Comparison of ENCODE assay signal across 34 cellular contexts in the genomic region with DNA sequence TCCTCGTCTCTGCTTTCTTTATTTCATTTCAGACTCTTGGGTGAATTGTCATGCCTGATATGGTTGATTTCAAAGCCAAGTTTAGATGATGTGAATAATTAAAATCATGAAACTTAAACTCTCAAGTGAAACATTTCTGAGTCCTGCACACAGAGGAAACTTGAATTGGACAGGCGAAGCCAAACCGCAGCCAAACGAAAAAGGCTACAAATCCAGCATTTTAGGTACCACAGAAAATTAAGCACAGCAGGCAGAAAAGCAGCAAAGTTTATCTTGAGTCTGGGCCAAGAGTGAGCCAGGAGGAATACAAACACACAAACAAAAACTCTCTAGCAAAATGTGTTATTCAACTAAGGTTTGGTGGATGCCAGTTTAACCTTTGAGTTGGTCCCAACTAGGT.
"Had no signal": no experiment of that assay in that cellular context is flagged by ENCODE, and none has a peak within 500 bp of the region (broad histone marks: within the 10 kb centered on the region; RNA-seq: fewer than 3 reads in every experiment).

No MANE protein-coding gene starts in this region.

- H3K27me3 ChIP-seq: brain microvascular endothelial cell, pancreas, stomach, thyroid gland, upper lobe of left lung had no signal

- H3K27ac ChIP-seq: brain microvascular endothelial cell, pancreas, prostate gland had no signal

- H3K36me3 ChIP-seq: brain microvascular endothelial cell, pancreas, prostate gland, stomach, thyroid gland, upper lobe of left lung had no signal

- DNase-seq: activated CD4-positive, alpha-beta memory T cell treated with anti-CD3 and anti-CD28 coated beads, Interleukin-2, amount 10 ng/mL, durations not matched to agents 7 days and 5 days; activated CD4-positive, alpha-beta T cell treated with anti-CD3 and anti-CD28 coated beads for 1 hour; activated CD4-positive, alpha-beta T cell treated with anti-CD3 and anti-CD28 coated beads, Interleukin-2, amount 10 ng/mL, durations not matched to agents 7 days and 5 days; activated CD8-positive, alpha-beta memory T cell treated with anti-CD3 and anti-CD28 coated beads, Interleukin-2, amount 50 U/mL, for 48 hours; activated T-cell treated with anti-CD3 and anti-CD28 coated beads, Interleukin-2, amount 50 U/mL, for 24 hours; anterior cingulate cortex; brain microvascular endothelial cell; caudate nucleus; glutamatergic neuron; hippocampal formation; immature natural killer cell; kidney; left colon; midbrain; naive thymus-derived CD8-positive, alpha-beta T cell; nucleus accumbens; pancreas; retina; small intestine; stimulated activated CD4-positive, alpha-beta T cell treated with anti-CD3 and anti-CD28 coated beads, Interleukin-15, amount 100 ng/mL, for 24 hours; stimulated activated CD4-positive, alpha-beta T cell treated with anti-CD3 and anti-CD28 coated beads, Interleukin-2, amount 100 ng/mL, for 24 hours; stimulated activated naive B cell treated with anti-CD40 and anti-IgM and Interleukin-4, amounts not matched to agents 10 μg/mL and 1 μg/mL and 100 μg/mL, for 72 hours; stomach; T-helper 17 cell; T1000; thyroid gland; upper lobe of left lung had no signal

- H3K4me1 ChIP-seq: pancreas, prostate gland had no signal

- H3K4me1 Mint-ChIP-seq: activated CD4-positive, alpha-beta memory T cell treated with anti-CD3 and anti-CD28 coated beads, Interleukin-2, amount 10 ng/mL, durations not matched to agents 7 days and 5 days; activated CD4-positive, alpha-beta T cell treated with anti-CD3 and anti-CD28 coated beads, Interleukin-2, amount 10 ng/mL, durations not matched to agents 7 days and 5 days; activated naive CD4-positive, alpha-beta T cell treated with anti-CD3 and anti-CD28 coated beads, Interleukin-2, amount 50 U/mL, for 24 hours; immature natural killer cell; memory B cell; naive thymus-derived CD8-positive, alpha-beta T cell; neural crest cell; stimulated activated naive B cell treated with anti-CD40 and anti-IgM and Interleukin-4, amounts not matched to agents 10 μg/mL and 1 μg/mL and 100 μg/mL, for 72 hours; T-helper 17 cell had no signal

- H3K36me3 Mint-ChIP-seq: activated naive CD4-positive, alpha-beta T cell treated with anti-CD3 and anti-CD28 coated beads, Interleukin-2, amount 50 U/mL, for 24 hours; immature natural killer cell; naive thymus-derived CD8-positive, alpha-beta T cell had no signal

- H3K4me3 ChIP-seq: pancreas, prostate gland, stomach, thyroid gland, upper lobe of left lung had no signal

- H3K4me3 Mint-ChIP-seq: activated CD4-positive, alpha-beta memory T cell treated with anti-CD3 and anti-CD28 coated beads, Interleukin-2, amount 10 ng/mL, durations not matched to agents 7 days and 5 days; activated CD4-positive, alpha-beta T cell treated with anti-CD3 and anti-CD28 coated beads, Interleukin-2, amount 10 ng/mL, durations not matched to agents 7 days and 5 days; activated naive CD4-positive, alpha-beta T cell treated with anti-CD3 and anti-CD28 coated beads, Interleukin-2, amount 50 U/mL, for 24 hours; activated T-cell treated with anti-CD3 and anti-CD28 coated beads, Interleukin-2, amount 50 U/mL, for 24 hours; immature natural killer cell; memory B cell; naive thymus-derived CD8-positive, alpha-beta T cell; neural crest cell; stimulated activated naive B cell treated with anti-CD40 and anti-IgM and Interleukin-4, amounts not matched to agents 10 μg/mL and 1 μg/mL and 100 μg/mL, for 72 hours; T-helper 17 cell had no signal

- H3K27me3 Mint-ChIP-seq: activated CD4-positive, alpha-beta memory T cell treated with anti-CD3 and anti-CD28 coated beads, Interleukin-2, amount 10 ng/mL, durations not matched to agents 7 days and 5 days; activated CD4-positive, alpha-beta T cell treated with anti-CD3 and anti-CD28 coated beads, Interleukin-2, amount 10 ng/mL, durations not matched to agents 7 days and 5 days; activated naive CD4-positive, alpha-beta T cell treated with anti-CD3 and anti-CD28 coated beads, Interleukin-2, amount 50 U/mL, for 24 hours; activated T-cell treated with anti-CD3 and anti-CD28 coated beads, Interleukin-2, amount 50 U/mL, for 24 hours; T-helper 17 cell had no signal

- H3K9me3 Mint-ChIP-seq: activated CD4-positive, alpha-beta T cell treated with anti-CD3 and anti-CD28 coated beads, Interleukin-2, amount 10 ng/mL, durations not matched to agents 7 days and 5 days; neural crest cell had no signal

- ATAC-seq: esophagus mucosa; left colon; naive thymus-derived CD8-positive, alpha-beta T cell; pancreas; sciatic nerve; stimulated activated naive B cell treated with anti-CD40 and anti-IgM and Interleukin-4, amounts not matched to agents 10 μg/mL and 1 μg/mL and 100 μg/mL, for 72 hours; T-helper 17 cell had no signal

- H3K9me3 ChIP-seq: pancreas, prostate gland, stomach, thyroid gland had no signal

- H3K27ac Mint-ChIP-seq: activated CD4-positive, alpha-beta memory T cell treated with anti-CD3 and anti-CD28 coated beads, Interleukin-2, amount 10 ng/mL, durations not matched to agents 7 days and 5 days; activated CD4-positive, alpha-beta T cell treated with anti-CD3 and anti-CD28 coated beads, Interleukin-2, amount 10 ng/mL, durations not matched to agents 7 days and 5 days; activated naive CD4-positive, alpha-beta T cell treated with anti-CD3 and anti-CD28 coated beads, Interleukin-2, amount 50 U/mL, for 24 hours; activated T-cell treated with anti-CD3 and anti-CD28 coated beads, Interleukin-2, amount 50 U/mL, for 24 hours; immature natural killer cell; memory B cell; naive thymus-derived CD8-positive, alpha-beta T cell; stimulated activated naive B cell treated with anti-CD40 and anti-IgM and Interleukin-4, amounts not matched to agents 10 μg/mL and 1 μg/mL and 100 μg/mL, for 72 hours; T-helper 17 cell had no signal

- FAIRE-seq: frontal cortex, kidney, pancreas, small intestine had no signal
